Comparison of ENCODE assay signal across 1 cellular context in the genomic region with DNA sequence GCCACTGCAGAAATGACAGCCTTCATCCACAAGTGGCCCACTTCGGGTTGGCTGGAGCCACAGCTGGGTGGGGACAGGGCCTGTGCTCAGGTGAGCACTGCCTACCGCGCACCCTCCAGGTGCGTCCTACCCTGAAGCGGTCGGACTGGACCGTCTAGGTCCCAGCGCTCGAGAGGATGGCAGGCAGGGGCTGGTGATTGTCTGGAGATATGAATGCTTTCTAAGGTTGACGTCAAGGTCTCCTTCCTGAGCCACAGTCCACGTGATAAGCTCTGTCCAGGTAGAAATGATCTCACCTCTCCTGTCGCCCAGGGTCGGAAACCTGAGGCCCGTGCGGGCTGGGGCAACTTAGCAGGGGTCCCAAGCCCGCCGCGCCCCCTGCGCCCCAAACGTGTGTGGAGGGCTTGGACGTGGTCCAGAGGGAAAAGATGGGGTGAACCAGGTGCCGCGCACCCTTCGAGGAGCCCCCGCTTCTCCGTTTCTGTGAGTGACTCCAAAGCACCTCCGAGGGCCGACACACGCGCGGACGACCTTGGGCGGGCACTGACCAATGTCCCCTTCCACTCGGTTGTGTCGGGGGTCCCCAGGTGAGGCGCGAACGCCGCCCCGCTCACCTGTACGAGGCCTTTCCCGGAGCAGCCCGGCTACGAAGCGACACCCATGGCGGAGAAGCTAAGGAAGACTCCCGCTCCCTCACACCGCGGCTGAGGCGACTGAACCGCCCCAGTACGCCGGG.
TF ChIP-seq lines count a peak whose summit lies in the region.

No MANE protein-coding gene starts in this region.

TF ChIP-seq in K562, 482 proteins besides CTCF, POLR2A, EP300 and RAD21 (continued from another document):
- TF ChIP-seq, protein P1, sequence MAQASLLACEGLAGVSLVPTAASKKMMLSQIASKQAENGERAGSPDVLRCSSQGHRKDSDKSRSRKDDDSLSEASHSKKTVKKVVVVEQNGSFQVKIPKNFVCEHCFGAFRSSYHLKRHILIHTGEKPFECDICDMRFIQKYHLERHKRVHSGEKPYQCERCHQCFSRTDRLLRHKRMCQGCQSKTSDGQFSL (CRISPR knock-in tag; IDR thresholded peaks at IDR 0.05), result no peak
- TF ChIP-seq, protein P1 (tag; IDR thresholded peaks at IDR 0.05), result no peak
- TF ChIP-seq, protein P2, sequence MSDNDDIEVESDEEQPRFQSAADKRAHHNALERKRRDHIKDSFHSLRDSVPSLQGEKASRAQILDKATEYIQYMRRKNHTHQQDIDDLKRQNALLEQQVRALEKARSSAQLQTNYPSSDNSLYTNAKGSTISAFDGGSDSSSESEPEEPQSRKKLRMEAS (CRISPR knock-in tag; IDR thresholded peaks at IDR 0.05), result peak; percentile 58; the same call in 1 of the 2 replicates
- TF ChIP-seq SMAD3 (CRISPR knock-in tag; conservative IDR thresholded peaks at IDR 0.05) (0 out of 2 replicates have a peak, but pooled peaks have one; percentile 13), SAFB2 (IDR thresholded peaks at IDR 0.05; ENCODE audit: borderline replicate concordance, low read depth, low read length, severe bottlenecking) (no peak), POLR2G (IDR thresholded peaks at IDR 0.05; ENCODE audit: low read depth, low read length) (peak; percentile 81), SMAD4 (CRISPR knock-in tag; conservative IDR thresholded peaks at IDR 0.05) (peak; percentile 57; the same call in 1 of the 2 replicates), CREB1 (IDR thresholded peaks at IDR 0.05) (no peak), CREB1 (CRISPR knock-in tag; IDR thresholded peaks at IDR 0.05) (peak; percentile 44; the same call in 1 of the 2 replicates), ESRRA (IDR thresholded peaks at IDR 0.05; ENCODE audit: borderline replicate concordance, low read depth) (peak; percentile 59; the same call in 1 of the 2 replicates), SMARCA4 (IDR thresholded peaks at IDR 0.05) (no peak), BCOR (IDR thresholded peaks at IDR 0.05) (no peak), CTBP1 (IDR thresholded peaks at IDR 0.05; ENCODE audit: borderline replicate concordance) (peak; percentile 62), CHD2 (IDR thresholded peaks at IDR 0.05; ENCODE audit: low read depth, low read length) (0 out of 2 replicates have a peak, but pooled peaks have one; percentile 6), NONO (IDR thresholded peaks at IDR 0.05; ENCODE audit: low read depth in 2 of 2, low read length in 1 of 2) (peak in 1 of 2 experiments; percentile 24; a peak in 1 of 4 replicates), ERF (CRISPR knock-in tag; IDR thresholded peaks at IDR 0.05) (peak; percentile 79; the same call in 1 of the 2 replicates), TAF1 (IDR thresholded peaks at IDR 0.05; ENCODE audit: control insufficient read depth, extremely low read depth, insufficient read depth, low read length, severe bottlenecking) (peak; percentile 56), SUPT5H (IDR thresholded peaks at IDR 0.05) (peak; percentile 37; the same call in 1 of the 2 replicates), KLF6 (CRISPR knock-in tag; IDR thresholded peaks at IDR 0.05; ENCODE audit: borderline replicate concordance) (no peak), MAZ (CRISPR knock-in tag; conservative IDR thresholded peaks at IDR 0.05 in 1 of 2, IDR thresholded peaks at IDR 0.05 in 1 of 2) (peak in 1 of 2 experiments; percentile 79; a peak in 2 of 4 replicates), SRF (CRISPR knock-in tag; IDR thresholded peaks at IDR 0.05) (0 out of 4 replicates have a peak, but pooled peaks have one; percentile 18 to 20)
- TF ChIP-seq, protein P3, sequence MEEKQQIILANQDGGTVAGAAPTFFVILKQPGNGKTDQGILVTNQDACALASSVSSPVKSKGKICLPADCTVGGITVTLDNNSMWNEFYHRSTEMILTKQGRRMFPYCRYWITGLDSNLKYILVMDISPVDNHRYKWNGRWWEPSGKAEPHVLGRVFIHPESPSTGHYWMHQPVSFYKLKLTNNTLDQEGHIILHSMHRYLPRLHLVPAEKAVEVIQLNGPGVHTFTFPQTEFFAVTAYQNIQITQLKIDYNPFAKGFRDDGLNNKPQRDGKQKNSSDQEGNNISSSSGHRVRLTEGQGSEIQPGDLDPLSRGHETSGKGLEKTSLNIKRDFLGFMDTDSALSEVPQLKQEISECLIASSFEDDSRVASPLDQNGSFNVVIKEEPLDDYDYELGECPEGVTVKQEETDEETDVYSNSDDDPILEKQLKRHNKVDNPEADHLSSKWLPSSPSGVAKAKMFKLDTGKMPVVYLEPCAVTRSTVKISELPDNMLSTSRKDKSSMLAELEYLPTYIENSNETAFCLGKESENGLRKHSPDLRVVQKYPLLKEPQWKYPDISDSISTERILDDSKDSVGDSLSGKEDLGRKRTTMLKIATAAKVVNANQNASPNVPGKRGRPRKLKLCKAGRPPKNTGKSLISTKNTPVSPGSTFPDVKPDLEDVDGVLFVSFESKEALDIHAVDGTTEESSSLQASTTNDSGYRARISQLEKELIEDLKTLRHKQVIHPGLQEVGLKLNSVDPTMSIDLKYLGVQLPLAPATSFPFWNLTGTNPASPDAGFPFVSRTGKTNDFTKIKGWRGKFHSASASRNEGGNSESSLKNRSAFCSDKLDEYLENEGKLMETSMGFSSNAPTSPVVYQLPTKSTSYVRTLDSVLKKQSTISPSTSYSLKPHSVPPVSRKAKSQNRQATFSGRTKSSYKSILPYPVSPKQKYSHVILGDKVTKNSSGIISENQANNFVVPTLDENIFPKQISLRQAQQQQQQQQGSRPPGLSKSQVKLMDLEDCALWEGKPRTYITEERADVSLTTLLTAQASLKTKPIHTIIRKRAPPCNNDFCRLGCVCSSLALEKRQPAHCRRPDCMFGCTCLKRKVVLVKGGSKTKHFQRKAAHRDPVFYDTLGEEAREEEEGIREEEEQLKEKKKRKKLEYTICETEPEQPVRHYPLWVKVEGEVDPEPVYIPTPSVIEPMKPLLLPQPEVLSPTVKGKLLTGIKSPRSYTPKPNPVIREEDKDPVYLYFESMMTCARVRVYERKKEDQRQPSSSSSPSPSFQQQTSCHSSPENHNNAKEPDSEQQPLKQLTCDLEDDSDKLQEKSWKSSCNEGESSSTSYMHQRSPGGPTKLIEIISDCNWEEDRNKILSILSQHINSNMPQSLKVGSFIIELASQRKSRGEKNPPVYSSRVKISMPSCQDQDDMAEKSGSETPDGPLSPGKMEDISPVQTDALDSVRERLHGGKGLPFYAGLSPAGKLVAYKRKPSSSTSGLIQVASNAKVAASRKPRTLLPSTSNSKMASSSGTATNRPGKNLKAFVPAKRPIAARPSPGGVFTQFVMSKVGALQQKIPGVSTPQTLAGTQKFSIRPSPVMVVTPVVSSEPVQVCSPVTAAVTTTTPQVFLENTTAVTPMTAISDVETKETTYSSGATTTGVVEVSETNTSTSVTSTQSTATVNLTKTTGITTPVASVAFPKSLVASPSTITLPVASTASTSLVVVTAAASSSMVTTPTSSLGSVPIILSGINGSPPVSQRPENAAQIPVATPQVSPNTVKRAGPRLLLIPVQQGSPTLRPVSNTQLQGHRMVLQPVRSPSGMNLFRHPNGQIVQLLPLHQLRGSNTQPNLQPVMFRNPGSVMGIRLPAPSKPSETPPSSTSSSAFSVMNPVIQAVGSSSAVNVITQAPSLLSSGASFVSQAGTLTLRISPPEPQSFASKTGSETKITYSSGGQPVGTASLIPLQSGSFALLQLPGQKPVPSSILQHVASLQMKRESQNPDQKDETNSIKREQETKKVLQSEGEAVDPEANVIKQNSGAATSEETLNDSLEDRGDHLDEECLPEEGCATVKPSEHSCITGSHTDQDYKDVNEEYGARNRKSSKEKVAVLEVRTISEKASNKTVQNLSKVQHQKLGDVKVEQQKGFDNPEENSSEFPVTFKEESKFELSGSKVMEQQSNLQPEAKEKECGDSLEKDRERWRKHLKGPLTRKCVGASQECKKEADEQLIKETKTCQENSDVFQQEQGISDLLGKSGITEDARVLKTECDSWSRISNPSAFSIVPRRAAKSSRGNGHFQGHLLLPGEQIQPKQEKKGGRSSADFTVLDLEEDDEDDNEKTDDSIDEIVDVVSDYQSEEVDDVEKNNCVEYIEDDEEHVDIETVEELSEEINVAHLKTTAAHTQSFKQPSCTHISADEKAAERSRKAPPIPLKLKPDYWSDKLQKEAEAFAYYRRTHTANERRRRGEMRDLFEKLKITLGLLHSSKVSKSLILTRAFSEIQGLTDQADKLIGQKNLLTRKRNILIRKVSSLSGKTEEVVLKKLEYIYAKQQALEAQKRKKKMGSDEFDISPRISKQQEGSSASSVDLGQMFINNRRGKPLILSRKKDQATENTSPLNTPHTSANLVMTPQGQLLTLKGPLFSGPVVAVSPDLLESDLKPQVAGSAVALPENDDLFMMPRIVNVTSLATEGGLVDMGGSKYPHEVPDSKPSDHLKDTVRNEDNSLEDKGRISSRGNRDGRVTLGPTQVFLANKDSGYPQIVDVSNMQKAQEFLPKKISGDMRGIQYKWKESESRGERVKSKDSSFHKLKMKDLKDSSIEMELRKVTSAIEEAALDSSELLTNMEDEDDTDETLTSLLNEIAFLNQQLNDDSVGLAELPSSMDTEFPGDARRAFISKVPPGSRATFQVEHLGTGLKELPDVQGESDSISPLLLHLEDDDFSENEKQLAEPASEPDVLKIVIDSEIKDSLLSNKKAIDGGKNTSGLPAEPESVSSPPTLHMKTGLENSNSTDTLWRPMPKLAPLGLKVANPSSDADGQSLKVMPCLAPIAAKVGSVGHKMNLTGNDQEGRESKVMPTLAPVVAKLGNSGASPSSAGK (IDR thresholded peaks at IDR 0.05), result peak; percentile 57
- TF ChIP-seq, protein P4, sequence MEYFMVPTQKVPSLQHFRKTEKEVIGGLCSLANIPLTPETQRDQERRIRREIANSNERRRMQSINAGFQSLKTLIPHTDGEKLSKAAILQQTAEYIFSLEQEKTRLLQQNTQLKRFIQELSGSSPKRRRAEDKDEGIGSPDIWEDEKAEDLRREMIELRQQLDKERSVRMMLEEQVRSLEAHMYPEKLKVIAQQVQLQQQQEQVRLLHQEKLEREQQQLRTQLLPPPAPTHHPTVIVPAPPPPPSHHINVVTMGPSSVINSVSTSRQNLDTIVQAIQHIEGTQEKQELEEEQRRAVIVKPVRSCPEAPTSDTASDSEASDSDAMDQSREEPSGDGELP (CRISPR knock-in tag; IDR thresholded peaks at IDR 0.05; ENCODE audit: borderline replicate concordance), result 0 out of 2 replicates have a peak, but pooled peaks have one; percentile 32
- TF ChIP-seq, protein P5, sequence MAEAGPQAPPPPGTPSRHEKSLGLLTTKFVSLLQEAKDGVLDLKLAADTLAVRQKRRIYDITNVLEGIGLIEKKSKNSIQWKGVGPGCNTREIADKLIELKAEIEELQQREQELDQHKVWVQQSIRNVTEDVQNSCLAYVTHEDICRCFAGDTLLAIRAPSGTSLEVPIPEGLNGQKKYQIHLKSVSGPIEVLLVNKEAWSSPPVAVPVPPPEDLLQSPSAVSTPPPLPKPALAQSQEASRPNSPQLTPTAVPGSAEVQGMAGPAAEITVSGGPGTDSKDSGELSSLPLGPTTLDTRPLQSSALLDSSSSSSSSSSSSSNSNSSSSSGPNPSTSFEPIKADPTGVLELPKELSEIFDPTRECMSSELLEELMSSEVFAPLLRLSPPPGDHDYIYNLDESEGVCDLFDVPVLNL (CRISPR knock-in tag; IDR thresholded peaks at IDR 0.05; ENCODE audit: low read depth), result peak; percentile 21; the same call in 1 of the 2 replicates
- TF ChIP-seq, protein P6, sequence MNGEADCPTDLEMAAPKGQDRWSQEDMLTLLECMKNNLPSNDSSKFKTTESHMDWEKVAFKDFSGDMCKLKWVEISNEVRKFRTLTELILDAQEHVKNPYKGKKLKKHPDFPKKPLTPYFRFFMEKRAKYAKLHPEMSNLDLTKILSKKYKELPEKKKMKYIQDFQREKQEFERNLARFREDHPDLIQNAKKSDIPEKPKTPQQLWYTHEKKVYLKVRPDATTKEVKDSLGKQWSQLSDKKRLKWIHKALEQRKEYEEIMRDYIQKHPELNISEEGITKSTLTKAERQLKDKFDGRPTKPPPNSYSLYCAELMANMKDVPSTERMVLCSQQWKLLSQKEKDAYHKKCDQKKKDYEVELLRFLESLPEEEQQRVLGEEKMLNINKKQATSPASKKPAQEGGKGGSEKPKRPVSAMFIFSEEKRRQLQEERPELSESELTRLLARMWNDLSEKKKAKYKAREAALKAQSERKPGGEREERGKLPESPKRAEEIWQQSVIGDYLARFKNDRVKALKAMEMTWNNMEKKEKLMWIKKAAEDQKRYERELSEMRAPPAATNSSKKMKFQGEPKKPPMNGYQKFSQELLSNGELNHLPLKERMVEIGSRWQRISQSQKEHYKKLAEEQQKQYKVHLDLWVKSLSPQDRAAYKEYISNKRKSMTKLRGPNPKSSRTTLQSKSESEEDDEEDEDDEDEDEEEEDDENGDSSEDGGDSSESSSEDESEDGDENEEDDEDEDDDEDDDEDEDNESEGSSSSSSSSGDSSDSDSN (IDR thresholded peaks at IDR 0.05; ENCODE audit: borderline replicate concordance in 1 of 2, low read depth in 2 of 2, low read length in 2 of 2), result peak in 1 of 2 experiments; percentile 77; a peak in 1 of 4 replicates
- TF ChIP-seq, protein P7, sequence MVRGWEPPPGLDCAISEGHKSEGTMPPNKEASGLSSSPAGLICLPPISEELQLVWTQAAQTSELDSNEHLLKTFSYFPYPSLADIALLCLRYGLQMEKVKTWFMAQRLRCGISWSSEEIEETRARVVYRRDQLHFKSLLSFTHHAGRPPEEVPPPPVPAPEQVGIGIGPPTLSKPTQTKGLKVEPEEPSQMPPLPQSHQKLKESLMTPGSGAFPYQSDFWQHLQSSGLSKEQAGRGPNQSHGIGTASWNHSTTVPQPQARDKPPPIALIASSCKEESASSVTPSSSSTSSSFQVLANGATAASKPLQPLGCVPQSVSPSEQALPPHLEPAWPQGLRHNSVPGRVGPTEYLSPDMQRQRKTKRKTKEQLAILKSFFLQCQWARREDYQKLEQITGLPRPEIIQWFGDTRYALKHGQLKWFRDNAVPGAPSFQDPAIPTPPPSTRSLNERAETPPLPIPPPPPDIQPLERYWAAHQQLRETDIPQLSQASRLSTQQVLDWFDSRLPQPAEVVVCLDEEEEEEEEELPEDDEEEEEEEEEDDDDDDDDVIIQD (CRISPR knock-in tag; IDR thresholded peaks at IDR 0.05), result no peak
- TF ChIP-seq, protein P8, sequence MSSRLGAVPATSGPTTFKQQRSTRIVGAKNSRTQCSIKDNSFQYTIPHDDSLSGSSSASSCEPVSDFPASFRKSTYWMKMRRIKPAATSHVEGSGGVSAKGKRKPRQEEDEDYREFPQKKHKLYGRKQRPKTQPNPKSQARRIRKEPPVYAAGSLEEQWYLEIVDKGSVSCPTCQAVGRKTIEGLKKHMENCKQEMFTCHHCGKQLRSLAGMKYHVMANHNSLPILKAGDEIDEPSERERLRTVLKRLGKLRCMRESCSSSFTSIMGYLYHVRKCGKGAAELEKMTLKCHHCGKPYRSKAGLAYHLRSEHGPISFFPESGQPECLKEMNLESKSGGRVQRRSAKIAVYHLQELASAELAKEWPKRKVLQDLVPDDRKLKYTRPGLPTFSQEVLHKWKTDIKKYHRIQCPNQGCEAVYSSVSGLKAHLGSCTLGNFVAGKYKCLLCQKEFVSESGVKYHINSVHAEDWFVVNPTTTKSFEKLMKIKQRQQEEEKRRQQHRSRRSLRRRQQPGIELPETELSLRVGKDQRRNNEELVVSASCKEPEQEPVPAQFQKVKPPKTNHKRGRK (tag; IDR thresholded peaks at IDR 0.05), result no peak
